Comparison of ENCODE assay signal across 8 cellular contexts in the genomic region with DNA sequence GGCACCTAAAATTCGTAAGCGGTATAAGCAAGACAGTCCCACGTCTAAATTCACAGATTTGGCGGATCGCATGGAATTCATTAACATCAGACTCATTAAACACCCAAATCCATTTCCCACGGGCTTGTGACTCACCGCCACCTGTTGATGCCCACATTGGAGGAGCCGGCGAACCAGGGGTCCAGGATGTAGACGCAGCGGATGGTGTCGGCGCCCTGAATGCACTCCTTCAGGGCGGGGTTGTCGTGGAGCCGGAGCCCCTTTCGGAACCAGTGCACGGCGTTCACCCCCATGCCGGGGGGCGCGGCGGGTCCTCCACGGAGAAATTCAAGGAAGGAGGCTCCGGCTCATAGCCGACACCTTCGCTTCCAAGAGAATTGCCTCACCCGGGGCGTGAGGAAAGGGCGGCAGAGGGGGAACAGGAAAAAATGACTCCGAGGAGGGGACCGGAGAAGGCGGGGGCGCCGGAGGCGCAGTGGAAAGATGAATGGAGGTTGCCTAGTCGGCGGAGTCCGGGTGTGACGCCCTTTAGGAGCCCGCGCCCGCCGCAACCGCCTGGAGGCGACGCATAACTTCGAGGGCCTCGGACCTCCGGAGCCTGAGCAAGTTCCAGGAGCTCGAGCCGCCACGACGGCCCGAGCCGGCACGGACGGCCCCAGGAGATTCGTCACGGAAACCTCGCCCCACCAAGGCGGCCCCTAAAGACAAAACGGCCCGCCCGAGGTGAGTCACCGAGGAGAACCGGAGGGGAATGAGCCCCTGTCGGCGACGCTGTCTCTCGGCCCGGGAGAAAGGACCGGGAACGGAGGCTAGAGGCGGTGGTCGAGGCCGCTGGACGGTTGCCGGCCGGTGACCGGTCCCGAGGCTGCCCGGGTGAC. TPM values are rescaled to one million over a fixed set of nuclear protein-coding genes. Genes with fewer than 3 reads are reported as not detected.
A peak's percentile ranks its signal among the peaks of the same experiment; 100 is the strongest.
DNase-seq lines count a peak whose midpoint lies in the region; ATAC-seq and TF ChIP-seq lines count a peak whose summit lies in the region.

No MANE protein-coding gene starts in this region.

- peak; percentile 31 for ATAC-seq in HG02759 (IDR thresholded peaks at IDR 0.05; ENCODE audit: unreplicated experiment)
- ATAC-seq in activated T-cell treated with anti-CD3 and anti-CD28 coated beads, Interleukin-2, amount 50 U/mL, for 72 hours (replicated peaks in 1 of 2) = peak; percentile 50 to 61

- peak overlapping the region; percentile 97 to 99 for H3K27ac ChIP-seq in testis

- TF ChIP-seq CTCF in foreskin fibroblast (IDR thresholded peaks at IDR 0.05; ENCODE audit: low read depth, low read length) = no peak
- TF ChIP-seq CTCF in testis (IDR thresholded peaks at IDR 0.05) = no peak

- peaks cover 4 to 6% of the 10 kb centered on the region in 2 donors for H3K36me3 Mint-ChIP-seq in activated T-cell treated with anti-CD3 and anti-CD28 coated beads, Interleukin-2, amount 50 U/mL, for 72 hours (ENCODE audit: insufficient read depth in 2 of 2)

- H3K4me3 Mint-ChIP-seq in activated T-cell treated with anti-CD3 and anti-CD28 coated beads, Interleukin-2, amount 50 U/mL, for 72 hours = no peak overlapping the region

- H3K27me3 Mint-ChIP-seq in activated T-cell treated with anti-CD3 and anti-CD28 coated beads, Interleukin-2, amount 50 U/mL, for 72 hours (ENCODE audit: low read depth) = no peaks in the 10 kb centered on the region

- H3K4me1 Mint-ChIP-seq in activated T-cell treated with anti-CD3 and anti-CD28 coated beads, Interleukin-2, amount 50 U/mL, for 72 hours (ENCODE audit: low read depth) = peaks cover 4% of the 10 kb centered on the region

- H3K36me3 ChIP-seq in testis (ENCODE audit: low read depth, missing control alignments) = no peaks in the 10 kb centered on the region

- H3K27ac Mint-ChIP-seq in activated T-cell treated with anti-CD3 and anti-CD28 coated beads, Interleukin-2, amount 50 U/mL, for 72 hours = no peak overlapping the region

- peaks cover 23% of the 10 kb centered on the region for H3K4me1 ChIP-seq in testis

- intact Hi-C loops in testis (cut with DNase I; ENCODE audit: low total_unique reads) = loop anchor here (10.0 kb wide), 1 partner anchor 108 kb away; a partner anchor contains a TSS

- WGBS in testis, 2 donors = 0% methylated on average over 13 to 83 of the region's 83 CpGs

- peaks cover 3 to 4% of the 10 kb centered on the region in 2 donors for H3K9me3 Mint-ChIP-seq in activated T-cell treated with anti-CD3 and anti-CD28 coated beads, Interleukin-2, amount 50 U/mL, for 72 hours

- peak; percentile 80 for DNase-seq in DMS 273 (lab: John Stamatoyannopoulos, UW; ENCODE audit: unreplicated experiment)
- no peak for DNase-seq in DMS 273 treated with DMSO at 0.1 percent for 48 hours (lab: John Stamatoyannopoulos, UW)
- DNase-seq in NCI-H446 (lab: John Stamatoyannopoulos, UW) = peak; percentile 29 to 50
- peak; percentile 70 to 77 for DNase-seq in activated T-cell treated with anti-CD3 and anti-CD28 coated beads, Interleukin-2, amount 50 U/mL, for 72 hours
- peak in 1 of 2 donors; percentile 10 for DNase-seq in foreskin fibroblast
- peak; percentile 12 for DNase-seq in occipital lobe (lab: John Stamatoyannopoulos, UW)
- peak; percentile 57 for DNase-seq in testis

- no peaks in the 10 kb centered on the region for H3K9me3 ChIP-seq in testis

- H3K4me3 ChIP-seq in foreskin fibroblast (ENCODE audit: low read depth in 1 of 2, low read length in 2 of 2) (peak overlapping the region; percentile 88 to 91), testis (peak overlapping the region; percentile 90 to 93)

- TF ChIP-seq POLR2A in testis (IDR thresholded peaks at IDR 0.05) = no peak

- no peaks in the 10 kb centered on the region for H3K27me3 ChIP-seq in testis

RNA-seq across cellular contexts. Expression of a gene that starts 0.4 kb away (rescaled TPM):
- 10 to 100 TPM; 24.1 to 25.8 TPM for total RNA-seq in activated T-cell treated with anti-CD3 and anti-CD28 coated beads, Interleukin-2, amount 50 U/mL, for 72 hours
- total RNA-seq in occipital lobe (39.3 TPM), testis (10 to 100 TPM; 63.0 to 92.0 TPM)
- polyA plus RNA-seq in testis (ENCODE audit: insufficient read depth, low read depth, low replicate concordance) = 71.6 TPM
